In genomic region chr20:2101057-2101934, GRCh38 we compare ENCODE assay signal across 1 cellular context.
A peak's percentile ranks its signal among the peaks of the same experiment; 100 is the strongest.
TF ChIP-seq lines count a peak whose summit lies in the region.

Gene STK35, plus strand, starts transcription at chr20:2101827. Its CDS starts 55 bp downstream, at chr20:2101882.

TF ChIP-seq in HepG2, 621 proteins besides CTCF, POLR2A, EP300 and RAD21 (continued from another document and continues in another):
- no peak for TF ChIP-seq HNF1B (CRISPR knock-in tag; IDR thresholded peaks at IDR 0.05)
- no peak for TF ChIP-seq ARNTL (CRISPR knock-in tag; IDR thresholded peaks at IDR 0.05)
- TF ChIP-seq ARNT2 (CRISPR knock-in tag; IDR thresholded peaks at IDR 0.05; ENCODE audit: low read depth) = no peak
- peak; percentile 96 for TF ChIP-seq ZNF816 (CRISPR knock-in tag; IDR thresholded peaks at IDR 0.05; ENCODE audit: borderline replicate concordance)
- TF ChIP-seq ZNF468 (CRISPR knock-in tag; IDR thresholded peaks at IDR 0.05) = 0 out of 2 replicates have a peak, but pooled peaks have one; percentile 86
- TF ChIP-seq ZNF230 (CRISPR knock-in tag; IDR thresholded peaks at IDR 0.05) = no peak; the same call in none of the 2 replicates
- no peak for TF ChIP-seq PHB2 (IDR thresholded peaks at IDR 0.05; ENCODE audit: partially characterized antibody)
- TF ChIP-seq HNF1A (IDR thresholded peaks at IDR 0.05; ENCODE audit: low read depth) = no peak
- no peak for TF ChIP-seq HNF1A (CRISPR knock-in tag; IDR thresholded peaks at IDR 0.05; ENCODE audit: borderline replicate concordance)
- TF ChIP-seq FOXM1 (CRISPR knock-in tag; IDR thresholded peaks at IDR 0.05) = peak; percentile 37
- TF ChIP-seq AKNA (CRISPR knock-in tag; IDR thresholded peaks at IDR 0.05; ENCODE audit: borderline replicate concordance) = 0 out of 2 replicates have a peak, but pooled peaks have one; percentile 76
- no peak for TF ChIP-seq FOXK2 (IDR thresholded peaks at IDR 0.05)
- no peak for TF ChIP-seq RNF2 (conservative IDR thresholded peaks at IDR 0.05; ENCODE audit: low read depth)
- no peak for TF ChIP-seq JUND (CRISPR knock-in tag; IDR thresholded peaks at IDR 0.05)
- TF ChIP-seq RELA (CRISPR knock-in tag; IDR thresholded peaks at IDR 0.05) = no peak
- peak; percentile 91; the same call in 1 of the 2 replicates for TF ChIP-seq ATF6 (CRISPR knock-in tag; conservative IDR thresholded peaks at IDR 0.05)
- peak; percentile 30 for TF ChIP-seq STAG1 (CRISPR knock-in tag; IDR thresholded peaks at IDR 0.05)
- TF ChIP-seq NFKBIZ (CRISPR knock-in tag; IDR thresholded peaks at IDR 0.05) = peak; percentile 51; the same call in 1 of the 2 replicates
- no peak for TF ChIP-seq SRSF9 (IDR thresholded peaks at IDR 0.05; ENCODE audit: borderline replicate concordance, insufficient read depth, low read depth, low read length, poor library complexity, severe bottlenecking)
- no peak for TF ChIP-seq ATF3 (CRISPR knock-in tag; IDR thresholded peaks at IDR 0.05)
- TF ChIP-seq TRIM22 (IDR thresholded peaks at IDR 0.05) = no peak
- no peak for TF ChIP-seq JARID2 (CRISPR knock-in tag; IDR thresholded peaks at IDR 0.05; ENCODE audit: insufficient replicate concordance)
- peak; percentile 34; the same call in 1 of the 2 replicates for TF ChIP-seq ZNF136 (CRISPR knock-in tag; IDR thresholded peaks at IDR 0.05; ENCODE audit: low read depth)
- no peak for TF ChIP-seq DMAP1 (CRISPR knock-in tag; IDR thresholded peaks at IDR 0.05)
- peak; percentile 94 for TF ChIP-seq ZFP36L1 (CRISPR knock-in tag; IDR thresholded peaks at IDR 0.05)
- TF ChIP-seq PCBP1 (IDR thresholded peaks at IDR 0.05; ENCODE audit: borderline replicate concordance, low read depth, low read length) = no peak
- no peak; the same call in 1 of the 2 replicates for TF ChIP-seq ZBED4 (CRISPR knock-in tag; IDR thresholded peaks at IDR 0.05; ENCODE audit: borderline replicate concordance)
- TF ChIP-seq TIGD3 (CRISPR knock-in tag; IDR thresholded peaks at IDR 0.05; ENCODE audit: borderline replicate concordance) = no peak
- TF ChIP-seq TFE3 (CRISPR knock-in tag; IDR thresholded peaks at IDR 0.05) = peak; percentile 79; the same call in 1 of the 2 replicates
- no peak for TF ChIP-seq TBX2 (CRISPR knock-in tag; IDR thresholded peaks at IDR 0.05; ENCODE audit: borderline replicate concordance)
- TF ChIP-seq ZNF326 (CRISPR knock-in tag; IDR thresholded peaks at IDR 0.05; ENCODE audit: borderline replicate concordance) = no peak
- TF ChIP-seq ZNF513 (CRISPR knock-in tag; conservative IDR thresholded peaks at IDR 0.05) = no peak
